ENCODE assay signal across 24 cellular contexts in the genomic region with DNA sequence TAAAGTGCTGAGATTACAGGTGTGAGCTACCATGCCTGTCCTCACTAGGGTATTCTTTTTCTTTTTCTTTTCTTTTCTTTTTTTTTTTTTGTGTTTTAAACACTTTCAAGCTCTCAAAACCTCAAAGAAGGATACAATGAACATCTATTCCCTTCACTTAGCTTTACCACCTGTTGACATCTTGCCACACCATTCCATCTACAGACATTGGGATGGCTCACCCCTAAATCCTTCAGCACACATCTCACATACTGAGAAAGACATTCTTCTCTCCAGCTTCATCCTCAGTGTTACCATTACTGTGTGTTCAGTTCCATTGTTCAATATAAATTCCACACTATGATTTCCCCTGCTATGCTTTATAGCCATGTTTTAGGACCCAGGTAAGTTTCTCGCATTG. TPM values are rescaled to one million over a fixed set of nuclear protein-coding genes. Genes with fewer than 3 reads are reported as not detected.
A peak's percentile ranks its signal among the peaks of the same experiment; 100 is the strongest.
DNase-seq lines count a peak whose midpoint lies in the region; ATAC-seq, FAIRE-seq and TF ChIP-seq lines count a peak whose summit lies in the region.
"Had no signal": no experiment of that assay in that cellular context is flagged by ENCODE, and none has a peak within 500 bp of the region (broad histone marks: within the 10 kb centered on the region; RNA-seq: fewer than 3 reads in every experiment).

No MANE protein-coding gene starts in this region.

- no peak for TF ChIP-seq RAD21 in H1 (IDR thresholded peaks at IDR 0.05 in 1 of 2, conservative IDR thresholded peaks at IDR 0.05 in 1 of 2; ENCODE audit: low read depth in 2 of 2, low read length in 2 of 2)

- H3K9ac ChIP-seq in H1 (replicated peaks in 1 of 4; ENCODE audit: extremely low read depth in 1 of 4, low read depth in 3 of 4, low read length in 3 of 4): no peak overlapping the region
- H3K9ac ChIP-seq: SK-N-SH had no signal

- CTCF ChIA-PET in CD4-positive, alpha-beta memory T cell (lab: Charles Lee; ENCODE audit: partially characterized antibody): interaction anchor here (0.8 to 6.6 kb wide), 2 partner anchors 14 to 88 kb away, joined by 3 to 34 read pairs; partner anchors contain the start of gene IQGAP2
- CTCF ChIA-PET in H1 (lab: Charles Lee; ENCODE audit: partially characterized antibody): interaction anchor here (0.9 to 1.4 kb wide), 3 partner anchors 12 to 82 kb away, joined by 3 to 5 read pairs (median 3); no protein-coding TSS in a partner anchor

- peak overlapping the region in 1 of 8 donors; percentile 17 for H3K4me3 Mint-ChIP-seq in CD4-positive, alpha-beta memory T cell

- peak overlapping the region; percentile 43 for H3K14ac ChIP-seq in H1 (ENCODE audit: insufficient read length)

- no peaks in the 10 kb centered on the region for H3K23me2 ChIP-seq in H1 (ENCODE audit: low read depth, low read length)

- no peak overlapping the region for H2BK5ac ChIP-seq in H1 (ENCODE audit: low read depth, low read length)

- no peak for ATAC-seq in HG02588 (IDR thresholded peaks at IDR 0.05; ENCODE audit: unreplicated experiment)
- ATAC-seq in HG03521 (IDR thresholded peaks at IDR 0.05; ENCODE audit: unreplicated experiment): no peak
- ATAC-seq: HepG2, PC-3 had no signal

- H3K79me1 ChIP-seq in H1 (ENCODE audit: low read depth, low read length): peaks cover 1% of the 10 kb centered on the region

- no peak overlapping the region for H3K27ac ChIP-seq in CD4-positive, alpha-beta memory T cell (ENCODE audit: low read depth, low read length)
- no peak overlapping the region for H3K27ac ChIP-seq in H1 (ENCODE audit: low read depth, low read length)

- H3K4me1 ChIP-seq in CD4-positive, alpha-beta memory T cell (ENCODE audit: insufficient read depth, low read length): peaks cover 49% of the 10 kb centered on the region
- H3K4me1 ChIP-seq in H1 (replicated peaks in 1 of 4; ENCODE audit: control insufficient read depth in 3 of 4, insufficient read depth in 4 of 4, low read length in 3 of 4): peaks cover 0 to 6% (median 2%) of the 10 kb centered on the region in 4 experiments; a peak in 6 of 7 replicates

- H4K20me1 ChIP-seq in H1 (replicated peaks in 1 of 2; ENCODE audit: control insufficient read depth in 1 of 2, insufficient read depth in 2 of 2, low read length in 2 of 2): no peaks in the 10 kb centered on the region

- no peak overlapping the region for H3K18ac ChIP-seq in H1 (ENCODE audit: extremely low read depth, low read length)

- H3K4me3 ChIP-seq in CD4-positive, alpha-beta memory T cell (ENCODE audit: low read length in 2 of 2): no peak overlapping the region
- H3K4me3 ChIP-seq in H1 (ENCODE audit: extremely low read depth in 1 of 4, insufficient read depth in 2 of 4, low read depth in 3 of 4, low read length in 4 of 4): no peak overlapping the region

- no peak overlapping the region for H2AK5ac ChIP-seq in H1 (ENCODE audit: low read depth, low read length)

- H3K4me2 ChIP-seq in H1 (ENCODE audit: insufficient read depth in 1 of 2, low read depth in 2 of 2, low read length in 2 of 2): no peak overlapping the region
- H3K4me2 ChIP-seq: SK-N-SH had no signal

- H3K27ac Mint-ChIP-seq in CD4-positive, alpha-beta memory T cell: peak overlapping the region in 5 of 7 donors; percentile 1 to 88 (median 9)

- no peak overlapping the region for H2BK12ac ChIP-seq in H1 (ENCODE audit: low read depth, low read length)

- H3K36me3 Mint-ChIP-seq in CD4-positive, alpha-beta memory T cell: peaks cover 23 to 26% of the 10 kb centered on the region in 2 donors

- no peaks in the 10 kb centered on the region for H3K27me3 ChIP-seq in CD4-positive, alpha-beta memory T cell (ENCODE audit: insufficient read depth, low read length)
- H3K27me3 ChIP-seq in H1 (replicated peaks in 1 of 4; ENCODE audit: control insufficient read depth in 3 of 4, extremely low read depth in 1 of 4, insufficient read depth in 3 of 4, low read length in 3 of 4): no peaks in the 10 kb centered on the region

- H3K23ac ChIP-seq in H1 (ENCODE audit: insufficient read length): no peak overlapping the region

- H3K79me2 ChIP-seq in H1 (ENCODE audit: control insufficient read depth in 1 of 2, insufficient read depth in 2 of 2, low read length in 2 of 2): peaks cover 0 to 72% of the 10 kb centered on the region in 2 experiments; a peak in 2 of 4 replicates

- H3K27me3 Mint-ChIP-seq in CD4-positive, alpha-beta memory T cell: no peaks in the 10 kb centered on the region

- no peak overlapping the region for H4K8ac ChIP-seq in H1 (ENCODE audit: extremely low read depth, insufficient read depth, low read length)

- TF ChIP-seq POLR2A in GM12891 (IDR thresholded peaks at IDR 0.05; ENCODE audit: low read depth, low read length): no peak
- TF ChIP-seq POLR2A in H1 (IDR thresholded peaks at IDR 0.05; ENCODE audit: control extremely low read depth in 1 of 2, low read depth in 2 of 2, low read length in 2 of 2): no peak

- H2AFZ ChIP-seq in H1 (ENCODE audit: low read length): no peak overlapping the region

- H3K36me3 ChIP-seq in CD4-positive, alpha-beta memory T cell (ENCODE audit: insufficient read depth, low read length): no peaks in the 10 kb centered on the region
- no peaks in the 10 kb centered on the region for H3K36me3 ChIP-seq in H1 (ENCODE audit: control insufficient read depth in 2 of 4, insufficient read depth in 4 of 4, low read length in 3 of 4)

- TF ChIP-seq EP300 in H1 (IDR thresholded peaks at IDR 0.05; ENCODE audit: borderline replicate concordance in 1 of 2, low read depth in 2 of 2, low read length in 2 of 2): no peak

- 0 out of 2 replicates have a peak overlapping the region, but pooled peaks have one; percentile 13 for H2BK15ac ChIP-seq in H1 (ENCODE audit: low read length)

- H2BK120ac ChIP-seq in H1 (replicated peaks; ENCODE audit: low read depth, low read length): no peak overlapping the region

- H3K4me1 Mint-ChIP-seq in CD4-positive, alpha-beta memory T cell: peaks cover 46 to 86% (median 62%) of the 10 kb centered on the region in 4 donors

- 82% methylated on average over 1 of the region's 1 CpG; no CpG with 5 or more reads in 1 of the 2 experiments for WGBS in H1 (ENCODE audit: extremely low coverage in 1 of 2, insufficient coverage in 1 of 2, insufficient read length in 1 of 2, insufficient replicate concordance in 2 of 2, low coverage in 1 of 2, low lambda C conversion rate in 2 of 2, missing lambda C conversion rate in 1 of 2), 2 experiments

- FAIRE-seq in GM12891 (lab: Jason Lieb, UNC) (peak; percentile 69), H1 (lab: Jason Lieb, UNC) (no peak)
- FAIRE-seq: G401.6, HepG2 had no signal

- H3K9me3 Mint-ChIP-seq in CD4-positive, alpha-beta memory T cell: no peaks in the 10 kb centered on the region

- peak overlapping the region; percentile 69 for H4K91ac ChIP-seq in H1 (replicated peaks; ENCODE audit: insufficient read length, low read length)

- H3K56ac ChIP-seq in H1 (replicated peaks; ENCODE audit: insufficient read length, low read depth, low read length): no peak overlapping the region

- H3K9me3 ChIP-seq in CD4-positive, alpha-beta memory T cell (ENCODE audit: control insufficient read depth in 1 of 2, low read length in 2 of 2): no peaks in the 10 kb centered on the region
- no peaks in the 10 kb centered on the region for H3K9me3 ChIP-seq in H1 (ENCODE audit: insufficient read depth in 2 of 2, low read depth in 1 of 2, low read length in 1 of 2)
- H3K9me3 ChIP-seq: SK-N-SH had no signal

- no peak for TF ChIP-seq CTCF in H1 (IDR thresholded peaks at IDR 0.05; ENCODE audit: control extremely low read depth in 1 of 3, insufficient read depth in 1 of 3, low read depth in 1 of 3, low read length in 3 of 3)

- 0 out of 2 replicates have a peak overlapping the region, but pooled peaks have one; percentile 34 for H2BK20ac ChIP-seq in H1 (ENCODE audit: low read length)

- DNase-seq in CD4-positive, alpha-beta memory T cell: no peak
- DNase-seq in GM12891 (ENCODE audit: insufficient read length, low spot score) (no peak), H1 (ENCODE audit: low read depth in 1 of 2, low spot score in 2 of 2) (no peak), NCI-H2171 (lab: John Stamatoyannopoulos, UW) (no peak)
- DNase-seq in activated CD4-positive, alpha-beta T cell treated with anti-CD3 and anti-CD28 coated beads, Interleukin-2, amount 50 U/mL, for 48 hours: no peak
- DNase-seq: C1 segment of cervical spinal cord, COR-L47, GOT3, HCEC 1CT, Karpas-422, NCI-H1092, NCI-H1417 treated with DMSO at 0.1 percent for 48 hours, NCI-H1694 treated with DMSO at 0.1 percent for 48 hours, NCI-H2081 treated with DMSO at 0.1 percent for 48 hours, NCI-H446, NCI-H524 treated with DMSO at 0.1 percent for 48 hours, NCI-H774, PC-3, SK-N-SH, SW 1271 had no signal

- POLR2A ChIA-PET in CD4-positive, alpha-beta memory T cell (lab: Charles Lee; ENCODE audit: partially characterized antibody): no interaction called here
- POLR2A ChIA-PET in H1 (lab: Charles Lee; ENCODE audit: partially characterized antibody): interaction anchor here (1.4 kb wide), 1 partner anchor 16 kb away, joined by 5 read pairs; the partner anchor contains the start of gene IQGAP2

- intact Hi-C loops in CD4-positive, alpha-beta memory T cell (cut with micrococcal nuclease): no loop called here

- no peak overlapping the region for H3K4ac ChIP-seq in H1 (replicated peaks; ENCODE audit: insufficient read length, low read depth, low read length)

- H4K5ac ChIP-seq in H1 (ENCODE audit: insufficient read length, low read depth, low read length): no peak overlapping the region

TF ChIP-seq in GM12891, 5 proteins besides CTCF, POLR2A, EP300 and RAD21 (continues in another document):
- TF ChIP-seq POU2F2 (IDR thresholded peaks at IDR 0.05; ENCODE audit: low read depth, low read length): no peak
- TF ChIP-seq POLR2AphosphoS5 (IDR thresholded peaks at IDR 0.05; ENCODE audit: low read depth, low read length): no peak
- no peak for TF ChIP-seq PAX5 (IDR thresholded peaks at IDR 0.05; ENCODE audit: insufficient read depth, low read length, severe bottlenecking)

TF ChIP-seq in H1, 55 proteins besides CTCF, POLR2A, EP300 and RAD21 (continues in another document):
- TF ChIP-seq SRF (IDR thresholded peaks at IDR 0.05; ENCODE audit: low read depth, low read length): no peak
- no peak for TF ChIP-seq RXRA (IDR thresholded peaks at IDR 0.05; ENCODE audit: insufficient read depth, low read depth, low read length)
- no peak for TF ChIP-seq CREB1 (IDR thresholded peaks at IDR 0.05)
- TF ChIP-seq SIX5 (IDR thresholded peaks at IDR 0.05; ENCODE audit: low read depth, low read length): no peak

RNA-seq across cellular contexts. Expression of gene IQGAP2, which starts 16.5 kb away (rescaled TPM):
- total RNA-seq in CD4-positive, alpha-beta memory T cell: 100 to 1,000 TPM; 125 to 126 TPM
- 10 to 100 TPM; 24.7 to 72.5 TPM for polyA plus RNA-seq in CD4-positive, alpha-beta memory T cell
- 12.5 TPM for polyA plus RNA-seq in GM12891 (2012; ENCODE audit: low read depth, missing spikeins)
- total RNA-seq in H1 (2021; fragmentation: NEBNext Ultra II Directional; extraction: Animal tissue kit (Norgen Biotek cat#: 25700)): 57.7 and 66.0 TPM in 2 replicates
- 11.6 and 19.7 TPM in 2 replicates for polyA plus RNA-seq in H1 (2011; rRNA removed)
- 26.3 TPM for polyA plus RNA-seq in H1 (2011; cell fraction: cytosol; rRNA removed)
- 37.1 TPM for polyA plus RNA-seq in H1 (2011; cell fraction: nucleus; rRNA removed)
- polyA plus RNA-seq in H1 (2012, experiment 1 of 2): 41.4 to 77.2 TPM (median 44.6 TPM) in 4 replicates
- polyA plus RNA-seq in H1 (2012, experiment 2 of 2): 3.8 TPM
- 125 TPM for polyA plus RNA-seq in H1 (2013, experiment 1 of 2)
- polyA plus RNA-seq in H1 (2013, experiment 2 of 2): 128 TPM
- polyA minus RNA-seq in H1 (2011; rRNA and poly(A)+ RNA removed): 42.2 and 91.4 TPM in 2 replicates
- 35.8 TPM for polyA minus RNA-seq in H1 (2011; cell fraction: cytosol; rRNA and poly(A)+ RNA removed)
- 40.6 TPM for polyA minus RNA-seq in H1 (2011; cell fraction: nucleus; rRNA and poly(A)+ RNA removed)
- total RNA-seq: PC-3 had no signal
